ENCODE assay signal across 11 cellular contexts in genomic region chr16:11793840-11794239, GRCh38. TPM values are rescaled to one million over a fixed set of nuclear protein-coding genes. Genes with fewer than 3 reads are reported as not detected.
DNase-seq lines count a peak whose midpoint lies in the region; ATAC-seq, FAIRE-seq and TF ChIP-seq lines count a peak whose summit lies in the region.
"Had no signal": no experiment of that assay in that cellular context is flagged by ENCODE, and none has a peak within 500 bp of the region (broad histone marks: within the 10 kb centered on the region; RNA-seq: fewer than 3 reads in every experiment).

No MANE protein-coding gene starts in this region.

- no peak for TF ChIP-seq POLR2A in IMR-90 (IDR thresholded peaks at IDR 0.05; ENCODE audit: low read depth, low read length)
- no peak for TF ChIP-seq POLR2A in GM12878 (IDR thresholded peaks at IDR 0.05; ENCODE audit: low read depth, low read length)
- no peak for TF ChIP-seq POLR2A in lower leg skin (IDR thresholded peaks at IDR 0.05)

- CTCF ChIA-PET in IMR-90 (lab: Yijun Ruan, JAX) = no interaction called here
- CTCF ChIA-PET in GM12878 (lab: Yijun Ruan, JAX) = interaction anchor here (1.2 to 7.9 kb wide), 7 partner anchors 8 to 79 kb away, joined by 3 to 62 read pairs (median 5); no protein-coding TSS in a partner anchor

- no peak overlapping the region for H2BK120ac ChIP-seq in IMR-90 (ENCODE audit: low read depth, low read length)

- peaks cover 94% of the 10 kb centered on the region for H3K79me2 ChIP-seq in GM12878 (ENCODE audit: control insufficient read depth, insufficient read depth, low read length)

- H3K4me3 ChIP-seq in BE2C (ENCODE audit: low read depth, low read length) = no peak overlapping the region
- no peak overlapping the region for H3K4me3 ChIP-seq in IMR-90 (ENCODE audit: insufficient read depth, low read depth, low read length)
- peak overlapping the region; percentile 97 for H3K4me3 ChIP-seq in GM12878
- H3K4me3 ChIP-seq in mucosa of stomach (ENCODE audit: low read length) = no peak overlapping the region
- H3K4me3 ChIP-seq in lower leg skin (ENCODE audit: low read depth, poor library complexity, severe bottlenecking) = no peak overlapping the region

- peaks cover 25% of the 10 kb centered on the region for H3K36me3 ChIP-seq in BE2C
- H3K36me3 ChIP-seq in IMR-90 (ENCODE audit: control insufficient read depth, insufficient read depth, low read length) = peaks cover 5% of the 10 kb centered on the region
- peaks cover 0 to 4% of the 10 kb centered on the region in 2 experiments; a peak in 3 of 4 replicates for H3K36me3 ChIP-seq in GM12878 (ENCODE audit: control insufficient read depth in 2 of 2, insufficient read depth in 2 of 2, low read length in 1 of 2)
- H3K36me3 ChIP-seq in mucosa of stomach (ENCODE audit: control insufficient read depth, insufficient read depth, low read length) = no peaks in the 10 kb centered on the region

- peak overlapping the region; percentile 12; the same call in 1 of the 2 replicates for H3K23ac ChIP-seq in IMR-90 (ENCODE audit: low read depth, low read length)

- H2AK5ac ChIP-seq in IMR-90 (ENCODE audit: low read depth, low read length) = no peak overlapping the region; the same call in 1 of the 2 replicates

- TF ChIP-seq RAD21 in IMR-90 (IDR thresholded peaks at IDR 0.05; ENCODE audit: low read length) (no peak), GM12878 (IDR thresholded peaks at IDR 0.05; ENCODE audit: insufficient read depth, low read depth, low read length) (no peak)

- H3K56ac ChIP-seq in IMR-90 (ENCODE audit: extremely low read depth, insufficient read depth, low read length) = no peak overlapping the region

- H3K4me2 ChIP-seq in IMR-90 (ENCODE audit: low read depth, low read length) (no peak overlapping the region; the same call in 1 of the 2 replicates), GM12878 (ENCODE audit: control insufficient read depth, insufficient read depth) (peak overlapping the region; percentile 40)

- no peak for TF ChIP-seq CTCF in BE2C (IDR thresholded peaks at IDR 0.05; ENCODE audit: low read depth, low read length)
- TF ChIP-seq CTCF in IMR-90 (conservative IDR thresholded peaks at IDR 0.05; ENCODE audit: low read depth, low read length) = no peak
- no peak for TF ChIP-seq CTCF in GM12878 (IDR thresholded peaks at IDR 0.05 in 2 of 3, conservative IDR thresholded peaks at IDR 0.05 in 1 of 3; ENCODE audit: control insufficient read depth in 2 of 3, extremely low read depth in 1 of 3, insufficient read depth in 1 of 3, low read depth in 3 of 3, low read length in 3 of 3)
- TF ChIP-seq CTCF in lower leg skin (IDR thresholded peaks at IDR 0.05) = no peak

- H3K27me3 ChIP-seq in BE2C (no peaks in the 10 kb centered on the region), IMR-90 (ENCODE audit: control insufficient read depth, insufficient read depth, low read length) (no peaks in the 10 kb centered on the region), GM12878 (replicated peaks in 1 of 2; ENCODE audit: control insufficient read depth in 2 of 2, insufficient read depth in 2 of 2, low read length in 1 of 2) (no peaks in the 10 kb centered on the region), mucosa of stomach (ENCODE audit: control insufficient read depth, insufficient read depth, low read length) (no peaks in the 10 kb centered on the region)

- H3K9me3 ChIP-seq in BE2C (no peaks in the 10 kb centered on the region), IMR-90 (ENCODE audit: control insufficient read depth, insufficient read depth, low read length) (no peaks in the 10 kb centered on the region), GM12878 (replicated peaks; ENCODE audit: control insufficient read depth, insufficient read depth, low read length) (no peaks in the 10 kb centered on the region), mucosa of stomach (ENCODE audit: control insufficient read depth, low read length) (no peaks in the 10 kb centered on the region)

- no peak overlapping the region for H3K18ac ChIP-seq in IMR-90 (ENCODE audit: low read depth, low read length)

- RAD21 ChIA-PET in GM12878 (lab: Charles Lee; ENCODE audit: unreplicated experiment) = interaction anchor here (1.0 to 10.7 kb wide), 5 partner anchors 10 to 51 kb away, joined by 5 to 174 read pairs (median 12); partner anchors contain the start of gene TXNDC11

- FAIRE-seq in GM12878 (lab: Jason Lieb, UNC) = no peak
- FAIRE-seq: TTC549 had no signal

- peak overlapping the region; percentile 53 for H2AK9ac ChIP-seq in IMR-90 (replicated peaks; ENCODE audit: low read depth, low read length, poor library complexity)

- no peak overlapping the region for H3K14ac ChIP-seq in IMR-90 (replicated peaks; ENCODE audit: low read depth, low read length)

- SMC1A ChIA-PET in GM12878 (lab: Charles Lee; ENCODE audit: uncharacterized antibody, unreplicated experiment) = interaction anchor here (0.6 to 11.9 kb wide), 7 partner anchors 12 to 116 kb away, joined by 3 to 184 read pairs (median 3); partner anchors contain the start of gene TXNDC11

- POLR2A ChIA-PET in IMR-90 (lab: Charles Lee; ENCODE audit: unreplicated experiment) = interaction anchor here (0.6 kb wide), 1 partner anchor 18 kb away, joined by 3 read pairs; no protein-coding TSS in a partner anchor
- POLR2A ChIA-PET in GM12878 (lab: Charles Lee) = interaction anchor here (12.1 to 12.7 kb wide), 2 partner anchors 16 to 54 kb away, joined by 164 to 410 read pairs; partner anchors contain the start of gene TXNDC11

- dilution Hi-C loops in IMR-90 (cut with HindIII; ENCODE audit: low sequenced_read_pairs, unreplicated experiment) = no loop called here

- H3K9me1 ChIP-seq in IMR-90 (ENCODE audit: insufficient read depth, low read length) = peaks cover 18% of the 10 kb centered on the region

- H3K4me1 ChIP-seq in BE2C (peaks cover 9% of the 10 kb centered on the region), IMR-90 (ENCODE audit: control insufficient read depth, insufficient read depth, low read length) (peaks cover 21% of the 10 kb centered on the region), GM12878 (ENCODE audit: control insufficient read depth, insufficient read depth, low read length) (peaks cover 9% of the 10 kb centered on the region), mucosa of stomach (ENCODE audit: control insufficient read depth, insufficient read depth, low read length) (peaks cover 50% of the 10 kb centered on the region)

- peaks cover 8 to 70% of the 10 kb centered on the region in 2 experiments for H3K79me1 ChIP-seq in IMR-90 (ENCODE audit: low read depth in 1 of 2, low read length in 2 of 2)

- no TSS peak for BruUV-seq in IMR-90 (replicated peaks; lab: Mats Ljungman, UMichigan)
- no TSS peak for BruUV-seq in GM12878 (replicated peaks; lab: Mats Ljungman, UMichigan)

- H4K8ac ChIP-seq in IMR-90 (ENCODE audit: low read depth in 2 of 2, low read length in 2 of 2) = no peak overlapping the region

- no peak for TF ChIP-seq EP300 in GM12878 (IDR thresholded peaks at IDR 0.05; ENCODE audit: borderline replicate concordance in 1 of 2, control insufficient read depth in 1 of 2, low read depth in 2 of 2, low read length in 2 of 2)

- no peak overlapping the region for H3K4ac ChIP-seq in IMR-90 (ENCODE audit: low read depth, low read length)

- DNase-seq in BE2C = peak; percentile 28
- DNase-seq in IMR-90 = no peak
- no peak for DNase-seq in GM12878 (ENCODE audit: low read depth, low spot score)
- DNase-seq in LoVo (ENCODE audit: low spot score) = no peak
- no peak for DNase-seq in SW 1271 (lab: John Stamatoyannopoulos, UW)
- no peak for DNase-seq in lower leg skin (ENCODE audit: low spot score in 2 of 2)
- DNase-seq: effector CD4-positive, alpha-beta T cell had no signal

- H2BK5ac ChIP-seq in IMR-90 (ENCODE audit: low read depth, low read length, poor library complexity, severe bottlenecking) = no peak overlapping the region

- no peak overlapping the region for H4K91ac ChIP-seq in IMR-90 (ENCODE audit: insufficient read depth, low read depth, low read length)

- no peak overlapping the region; the same call in 2 of the 3 replicates for H2BK15ac ChIP-seq in IMR-90 (ENCODE audit: low read depth, low read length)

- no peak overlapping the region for H3K9ac ChIP-seq in IMR-90 (ENCODE audit: low read depth, low read length)
- peak overlapping the region; percentile 43 for H3K9ac ChIP-seq in GM12878 (ENCODE audit: control insufficient read depth, insufficient read depth, low read length)
- H3K9ac ChIP-seq in mucosa of stomach (ENCODE audit: low read length) = peak overlapping the region; percentile 13

- H3K27ac ChIP-seq in IMR-90 (ENCODE audit: insufficient read depth, low read length) (peak overlapping the region; percentile 27; the same call in 1 of the 2 replicates), GM12878 (ENCODE audit: control insufficient read depth, insufficient read depth) (peak overlapping the region; percentile 45)

- ATAC-seq in IMR-90 (ENCODE audit: low read depth) = no peak
- no peak for ATAC-seq in GM12878
- ATAC-seq in GM21737 (IDR thresholded peaks at IDR 0.05; ENCODE audit: unreplicated experiment) = no peak
- ATAC-seq: HCT116 had no signal

- no peak overlapping the region for H2BK20ac ChIP-seq in IMR-90 (ENCODE audit: low read depth, low read length)

- no peak overlapping the region for H2AFZ ChIP-seq in IMR-90 (replicated peaks; ENCODE audit: low read length, poor library complexity)
- no peak overlapping the region for H2AFZ ChIP-seq in GM12878 (ENCODE audit: control insufficient read depth, low read depth, low read length)

- peaks cover 58% of the 10 kb centered on the region for H4K20me1 ChIP-seq in IMR-90 (ENCODE audit: insufficient read depth, low read length)
- peaks cover 4% of the 10 kb centered on the region; the same call in 1 of the 2 replicates for H4K20me1 ChIP-seq in GM12878 (ENCODE audit: control insufficient read depth, insufficient read depth)

- intact Hi-C loops in IMR-90 (cut with micrococcal nuclease) (no loop called here), GM12878 (cut with micrococcal nuclease; ENCODE audit: unreplicated experiment) (no loop called here), lower leg skin (cut with DNase I; ENCODE audit: low total_unique reads) (no loop called here)

- H4K5ac ChIP-seq in IMR-90 (ENCODE audit: low read depth, low read length) = no peak overlapping the region; the same call in 1 of the 2 replicates

- 64% methylated on average over 6 of the region's 7 CpGs; no CpG with 5 or more reads in 1 of the 2 experiments for WGBS in IMR-90 (ENCODE audit: extremely low coverage in 2 of 2, insufficient read length in 1 of 2), 2 experiments
- WGBS in GM12878 (ENCODE audit: insufficient coverage, insufficient replicate concordance, low lambda C conversion rate, missing lambda C conversion rate) = 70% methylated on average over 7 of the region's 7 CpGs
- 46 to 50% methylated on average over 7 of the region's 7 CpGs for WGBS in lower leg skin, 2 donors

- in situ Hi-C loops in IMR-90 (cut with MboI; ENCODE audit: low sequenced_read_pairs) = no loop called here
- in situ Hi-C loops in GM12878 (cut with MboI) = no loop called here

RNA-seq across cellular contexts. Expression of gene ZC3H7A, which starts 3.2 kb away (rescaled TPM):
- polyA plus RNA-seq in BE2C (2012; ENCODE audit: insufficient read depth, insufficient read length, low read depth) = 40.1 TPM
- total RNA-seq in IMR-90 (2012; rRNA removed) (22.2 and 33.3 TPM in 2 replicates), GM12878 (2014; rRNA removed) (53.8 and 61.9 TPM in 2 replicates), GM12878 (2014; rRNA removed; fragmentation: Illumina TruSeq; extraction: Trizol) (63.2 and 68.6 TPM in 2 replicates), GM12878 (2021) (67.0 and 67.9 TPM in 2 replicates), lower leg skin (10 to 100 TPM; 22.0 to 46.6 (median 31.3) TPM)
- polyA plus RNA-seq in IMR-90 (2012; rRNA removed) (48.3 and 53.9 TPM in 2 replicates), GM12878 (2011; rRNA removed) (188 and 243 TPM in 2 replicates), GM12878 (2014; fragmentation: Illumina TruSeq; extraction: Trizol) (94.8 and 123 TPM in 2 replicates), GM12878 (2014; fragmentation: Nextera tagmentation; extraction: Ambion mirVana) (10 to 100 TPM; 46.3 to 77.8 TPM), GM12878 (2014; rRNA removed) (54.6 and 56.6 TPM in 2 replicates), GM12878 (2016; fragmentation: Nextera tagmentation; extraction: Ambion mirVana) (10 to 100 TPM; 69.4 to 70.0 TPM)
- 11.5 and 30.5 TPM in 2 replicates for polyA plus RNA-seq in IMR-90 (2012; cell fraction: cytosol; rRNA removed)
- polyA plus RNA-seq in IMR-90 (2012; cell fraction: nucleus; rRNA removed; ENCODE audit: low replicate concordance) = 11.4 and 92.1 TPM in 2 replicates
- 438 and 443 TPM in 2 replicates for total RNA-seq in GM12878 (2013; cell fraction: nucleolus; rRNA removed)
- polyA plus RNA-seq in GM12878 (2011; ENCODE audit: low read depth) = 58.3 TPM
- polyA plus RNA-seq in GM12878 (2011; cell fraction: cytosol; rRNA removed) = 117 and 155 TPM in 2 replicates
- 352 and 369 TPM in 2 replicates for polyA plus RNA-seq in GM12878 (2011; cell fraction: nucleus; rRNA removed)
- 57.6 and 76.8 TPM in 2 replicates for polyA plus RNA-seq in GM12878 (2012)
- 106 and 129 TPM in 2 replicates for polyA minus RNA-seq in GM12878 (2011; rRNA and poly(A)+ RNA removed)
- 34.3 and 36.0 TPM in 2 replicates for polyA minus RNA-seq in GM12878 (2011; cell fraction: cytosol; rRNA and poly(A)+ RNA removed)
- polyA minus RNA-seq in GM12878 (2011; cell fraction: nucleus; rRNA and poly(A)+ RNA removed) = 89.0 and 106 TPM in 2 replicates

RNA-seq across cellular contexts. Expression of gene TXNDC11, which starts 51.2 kb away (rescaled TPM):
- polyA plus RNA-seq in BE2C (2012; ENCODE audit: insufficient read depth, insufficient read length, low read depth) = 20.2 TPM
- total RNA-seq in IMR-90 (2012; rRNA removed) (23.9 and 25.3 TPM in 2 replicates), GM12878 (2014; rRNA removed) (54.4 and 59.1 TPM in 2 replicates), GM12878 (2014; rRNA removed; fragmentation: Illumina TruSeq; extraction: Trizol) (33.3 and 43.1 TPM in 2 replicates), GM12878 (2021) (45.8 and 51.8 TPM in 2 replicates), lower leg skin (10 to 100 TPM; 27.7 to 47.8 (median 40.0) TPM)
- polyA plus RNA-seq in IMR-90 (2012; rRNA removed) (42.9 and 50.0 TPM in 2 replicates), GM12878 (2011; rRNA removed) (71.0 and 86.7 TPM in 2 replicates), GM12878 (2014; fragmentation: Illumina TruSeq; extraction: Trizol) (40.7 and 49.9 TPM in 2 replicates), GM12878 (2014; fragmentation: Nextera tagmentation; extraction: Ambion mirVana) (1 to 10 TPM; 1.7 to 7.3 TPM), GM12878 (2014; rRNA removed) (57.0 and 59.9 TPM in 2 replicates), GM12878 (2016; fragmentation: Nextera tagmentation; extraction: Ambion mirVana) (10 to 100 TPM; 69.8 to 70.7 TPM)
- 37.8 and 42.7 TPM in 2 replicates for polyA plus RNA-seq in IMR-90 (2012; cell fraction: cytosol; rRNA removed)
- 42.1 and 47.2 TPM in 2 replicates for polyA plus RNA-seq in IMR-90 (2012; cell fraction: nucleus; rRNA removed; ENCODE audit: low replicate concordance)
- 97.8 and 99.6 TPM in 2 replicates for total RNA-seq in GM12878 (2013; cell fraction: nucleolus; rRNA removed)
- 38.0 TPM for polyA plus RNA-seq in GM12878 (2011; ENCODE audit: low read depth)
- polyA plus RNA-seq in GM12878 (2011; cell fraction: cytosol; rRNA removed) = 96.3 and 103 TPM in 2 replicates
- polyA plus RNA-seq in GM12878 (2011; cell fraction: nucleus; rRNA removed) = 86.4 and 91.4 TPM in 2 replicates
- 48.2 and 55.5 TPM in 2 replicates for polyA plus RNA-seq in GM12878 (2012)
- 79.2 and 95.3 TPM in 2 replicates for polyA minus RNA-seq in GM12878 (2011; rRNA and poly(A)+ RNA removed)
- polyA minus RNA-seq in GM12878 (2011; cell fraction: cytosol; rRNA and poly(A)+ RNA removed) = 28.7 and 34.5 TPM in 2 replicates
- 27.4 and 50.4 TPM in 2 replicates for polyA minus RNA-seq in GM12878 (2011; cell fraction: nucleus; rRNA and poly(A)+ RNA removed)

RNA-seq across cellular contexts. Expression of gene RSL1D1, which starts 57.5 kb away (rescaled TPM):
- 264 TPM for polyA plus RNA-seq in BE2C (2012; ENCODE audit: insufficient read depth, insufficient read length, low read depth)
- total RNA-seq in IMR-90 (2012; rRNA removed) = 77.4 and 137 TPM in 2 replicates
- polyA plus RNA-seq in IMR-90 (2012; rRNA removed) = 55.8 and 63.8 TPM in 2 replicates
- 5.6 and 6.6 TPM in 2 replicates for polyA plus RNA-seq in IMR-90 (2012; cell fraction: cytosol; rRNA removed)
- 1.3 and 10.3 TPM in 2 replicates for polyA plus RNA-seq in IMR-90 (2012; cell fraction: nucleus; rRNA removed; ENCODE audit: low replicate concordance)
- total RNA-seq in GM12878 (2013; cell fraction: nucleolus; rRNA removed) = 81.4 and 82.1 TPM in 2 replicates
- total RNA-seq in GM12878 (2014; rRNA removed) = 106 and 169 TPM in 2 replicates
- 298 and 321 TPM in 2 replicates for total RNA-seq in GM12878 (2014; rRNA removed; fragmentation: Illumina TruSeq; extraction: Trizol)
- total RNA-seq in GM12878 (2021) = 191 and 195 TPM in 2 replicates
- polyA plus RNA-seq in GM12878 (2011; ENCODE audit: low read depth) = 76.3 TPM
- polyA plus RNA-seq in GM12878 (2011; rRNA removed) = 182 and 374 TPM in 2 replicates
- 55.2 and 56.9 TPM in 2 replicates for polyA plus RNA-seq in GM12878 (2011; cell fraction: cytosol; rRNA removed)
- 19.0 and 29.6 TPM in 2 replicates for polyA plus RNA-seq in GM12878 (2011; cell fraction: nucleus; rRNA removed)
- 210 and 234 TPM in 2 replicates for polyA plus RNA-seq in GM12878 (2012)
- polyA plus RNA-seq in GM12878 (2014; fragmentation: Illumina TruSeq; extraction: Trizol) = 535 and 601 TPM in 2 replicates
- polyA plus RNA-seq in GM12878 (2014; fragmentation: Nextera tagmentation; extraction: Ambion mirVana) = 100 to 1,000 TPM; 288 to 367 TPM
- polyA plus RNA-seq in GM12878 (2014; rRNA removed) = 139 and 173 TPM in 2 replicates
- 100 to 1,000 TPM; 366 to 393 TPM for polyA plus RNA-seq in GM12878 (2016; fragmentation: Nextera tagmentation; extraction: Ambion mirVana)
- polyA minus RNA-seq in GM12878 (2011; rRNA and poly(A)+ RNA removed) = 67.2 and 96.8 TPM in 2 replicates
- 66.8 and 81.0 TPM in 2 replicates for polyA minus RNA-seq in GM12878 (2011; cell fraction: cytosol; rRNA and poly(A)+ RNA removed)
- polyA minus RNA-seq in GM12878 (2011; cell fraction: nucleus; rRNA and poly(A)+ RNA removed) = 9.4 and 18.1 TPM in 2 replicates
- total RNA-seq in lower leg skin = 100 to 1,000 TPM; 105 to 245 (median 166) TPM
